In genomic region chr3:19559724-19560442, GRCh38 we compare ENCODE assay signal across 1 cellular context.
A peak's percentile ranks its signal among the peaks of the same experiment; 100 is the strongest.
TF ChIP-seq lines count a peak whose summit lies in the region.

No MANE protein-coding gene starts in this region.

TF ChIP-seq in GM12878, 131 proteins besides CTCF, POLR2A, EP300 and RAD21 (continued from another document):
- TF ChIP-seq RELA (IDR thresholded peaks at IDR 0.05; ENCODE audit: borderline replicate concordance, partially characterized antibody) = no peak
- peak; percentile 60 for TF ChIP-seq RUNX3 (IDR thresholded peaks at IDR 0.05; ENCODE audit: low read length)
- peak; percentile 43; the same call in 1 of the 2 replicates for TF ChIP-seq IKZF1 (conservative IDR thresholded peaks at IDR 0.05)
